Comparison of ENCODE assay signal across 7 cellular contexts in the genomic region with DNA sequence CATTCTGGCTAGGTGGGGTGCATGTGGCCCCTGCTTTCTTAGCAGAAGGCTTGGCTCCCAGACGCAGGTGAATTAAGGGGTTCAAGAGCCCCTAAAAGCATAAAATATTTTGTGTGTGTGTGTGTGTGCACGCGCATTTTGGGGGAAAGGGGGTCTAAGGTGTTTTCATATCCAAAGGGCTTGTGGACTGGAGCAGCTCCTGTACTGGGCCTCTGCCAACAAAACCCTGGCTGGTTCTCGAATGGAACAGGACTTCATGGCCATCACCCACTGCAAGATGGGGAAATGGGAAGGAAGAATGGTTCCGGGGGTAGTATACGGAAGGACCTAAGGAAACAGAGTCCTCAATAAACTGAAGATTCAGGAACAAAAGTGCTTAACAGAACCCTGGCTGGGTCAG. TPM values are rescaled to one million over a fixed set of nuclear protein-coding genes. Genes with fewer than 3 reads are reported as not detected.
DNase-seq lines count a peak whose midpoint lies in the region.
"Had no signal": no experiment of that assay in that cellular context is flagged by ENCODE, and none has a peak within 500 bp of the region (broad histone marks: within the 10 kb centered on the region; RNA-seq: fewer than 3 reads in every experiment).

No MANE protein-coding gene starts in this region.

- H3K36me3 ChIP-seq in endocrine pancreas (ENCODE audit: control insufficient read depth, insufficient read depth, low read length), result no peaks in the 10 kb centered on the region

- no peak for DNase-seq in activated CD4-positive, alpha-beta T cell treated with anti-CD3 and anti-CD28 coated beads, Interleukin-2, amount 10 ng/mL, durations not matched to agents 24 days and 14 days
- DNase-seq in activated CD4-positive, alpha-beta T cell treated with anti-CD3 and anti-CD28 coated beads for 4 hours, result no peak
- DNase-seq in SHP77 (lab: John Stamatoyannopoulos, UW) (no peak), GM03348 (ENCODE audit: low spot score) (no peak)

- H3K9ac ChIP-seq in endocrine pancreas (ENCODE audit: control insufficient read depth, insufficient read depth, low read length), result peak overlapping the region; percentile 26

- H3K4me1 Mint-ChIP-seq in activated CD4-positive, alpha-beta T cell treated with anti-CD3 and anti-CD28 coated beads, Interleukin-2, amount 10 ng/mL, durations not matched to agents 24 days and 14 days, result peaks cover 46% of the 10 kb centered on the region

- no peaks in the 10 kb centered on the region for H3K27me3 ChIP-seq in endocrine pancreas (ENCODE audit: control insufficient read depth, insufficient read depth, low read length)

- intact Hi-C loops in activated CD4-positive, alpha-beta T cell treated with anti-CD3 and anti-CD28 coated beads, Interleukin-2, amount 10 ng/mL, durations not matched to agents 24 days and 14 days (cut with micrococcal nuclease), result loop anchor here (1.0 to 5.0 kb wide), 5 partner anchors 14 to 185 kb away; a partner anchor contains a TSS

- no peaks in the 10 kb centered on the region for H3K9me3 Mint-ChIP-seq in activated CD4-positive, alpha-beta T cell treated with anti-CD3 and anti-CD28 coated beads, Interleukin-2, amount 10 ng/mL, durations not matched to agents 24 days and 14 days

- H3K27ac Mint-ChIP-seq in activated CD4-positive, alpha-beta T cell treated with anti-CD3 and anti-CD28 coated beads, Interleukin-2, amount 10 ng/mL, durations not matched to agents 24 days and 14 days, result peak overlapping the region; percentile 72

- no peaks in the 10 kb centered on the region for H3K9me3 ChIP-seq in endocrine pancreas (ENCODE audit: control insufficient read depth, low read length)

- H3K4me1 ChIP-seq in endocrine pancreas (ENCODE audit: control insufficient read depth, insufficient read depth, low read length), result peaks cover 5% of the 10 kb centered on the region

- H3K4me3 ChIP-seq in endocrine pancreas (ENCODE audit: control insufficient read depth, insufficient read depth, low read length), result no peak overlapping the region

- peaks cover 49% of the 10 kb centered on the region for H3K36me3 Mint-ChIP-seq in activated CD4-positive, alpha-beta T cell treated with anti-CD3 and anti-CD28 coated beads, Interleukin-2, amount 10 ng/mL, durations not matched to agents 24 days and 14 days (ENCODE audit: low read depth)

- H3K27me3 Mint-ChIP-seq in activated CD4-positive, alpha-beta T cell treated with anti-CD3 and anti-CD28 coated beads, Interleukin-2, amount 10 ng/mL, durations not matched to agents 24 days and 14 days, result no peaks in the 10 kb centered on the region

- H3K27ac ChIP-seq in temporal lobe (ENCODE audit: low read depth, low read length), result peak overlapping the region; percentile 92

- no peak overlapping the region for H3K4me3 Mint-ChIP-seq in activated CD4-positive, alpha-beta T cell treated with anti-CD3 and anti-CD28 coated beads, Interleukin-2, amount 10 ng/mL, durations not matched to agents 24 days and 14 days

RNA-seq across cellular contexts. Expression of a gene that starts 3.9 kb away (rescaled TPM):
- total RNA-seq in activated CD4-positive, alpha-beta T cell treated with anti-CD3 and anti-CD28 coated beads, Interleukin-2, amount 10 ng/mL, durations not matched to agents 24 days and 14 days, result 61.6 and 66.8 TPM in 2 replicates
- 34.2 TPM for total RNA-seq in temporal lobe

RNA-seq across cellular contexts. Expression of a gene that starts 9.5 kb away (rescaled TPM):
- 202 and 206 TPM in 2 replicates for total RNA-seq in activated CD4-positive, alpha-beta T cell treated with anti-CD3 and anti-CD28 coated beads, Interleukin-2, amount 10 ng/mL, durations not matched to agents 24 days and 14 days
- 164 TPM for total RNA-seq in temporal lobe

RNA-seq across cellular contexts. Expression of a gene that starts 19.2 kb away (rescaled TPM):
- 6.3 and 6.6 TPM in 2 replicates for total RNA-seq in activated CD4-positive, alpha-beta T cell treated with anti-CD3 and anti-CD28 coated beads, Interleukin-2, amount 10 ng/mL, durations not matched to agents 24 days and 14 days
- 7.1 TPM for total RNA-seq in temporal lobe

RNA-seq across cellular contexts. Expression of a gene that starts 19.8 kb away (rescaled TPM):
- total RNA-seq in activated CD4-positive, alpha-beta T cell treated with anti-CD3 and anti-CD28 coated beads, Interleukin-2, amount 10 ng/mL, durations not matched to agents 24 days and 14 days, result not detected in 2 replicates
- not detected for total RNA-seq in temporal lobe
- total RNA-seq: ureter had no signal

RNA-seq across cellular contexts. Expression of a gene that starts 20.0 kb away (rescaled TPM):
- total RNA-seq in activated CD4-positive, alpha-beta T cell treated with anti-CD3 and anti-CD28 coated beads, Interleukin-2, amount 10 ng/mL, durations not matched to agents 24 days and 14 days, result 168 and 174 TPM in 2 replicates
- total RNA-seq in temporal lobe, result 276 TPM
